8 cellular contexts compared by ENCODE assay signal in the genomic region with DNA sequence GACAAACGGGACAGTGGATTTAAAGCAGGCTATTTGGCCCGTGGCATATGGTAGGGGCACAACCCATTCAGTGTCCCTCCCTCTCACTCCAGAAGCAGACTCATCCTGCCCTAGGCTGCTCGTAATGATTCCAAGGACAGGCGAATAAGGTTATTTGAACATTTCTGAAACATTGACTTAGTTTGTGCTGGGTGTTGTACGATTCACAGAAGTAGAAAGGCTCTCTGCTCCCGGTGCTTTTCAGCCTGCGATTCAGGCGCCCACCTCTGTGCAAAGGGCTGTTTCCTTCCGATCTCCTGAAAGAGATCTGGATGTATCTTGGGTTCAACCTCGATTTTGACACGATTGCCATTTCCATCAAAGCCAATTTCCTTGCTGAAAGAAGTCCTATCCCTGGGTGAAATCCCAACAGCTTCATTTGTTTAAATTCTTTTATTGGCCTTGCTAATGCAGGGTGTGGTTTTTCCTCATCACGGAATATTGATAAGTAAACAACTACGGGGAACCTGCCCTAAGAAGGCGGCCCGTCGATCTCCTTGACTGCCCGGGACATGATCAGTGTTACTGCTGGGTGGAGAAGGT. TPM values are rescaled to one million over a fixed set of nuclear protein-coding genes. Genes with fewer than 3 reads are reported as not detected.
DNase-seq lines count a peak whose midpoint lies in the region; ATAC-seq and TF ChIP-seq lines count a peak whose summit lies in the region.

No MANE protein-coding gene starts in this region.

- peaks cover 24% of the 10 kb centered on the region for H3K27me3 ChIP-seq in neutrophil

- H3K27ac ChIP-seq in neutrophil, result no peak overlapping the region

- no peak for ATAC-seq in HG02571 (IDR thresholded peaks at IDR 0.05; ENCODE audit: unreplicated experiment)
- ATAC-seq in GM18867 (IDR thresholded peaks at IDR 0.05; ENCODE audit: unreplicated experiment), result no peak

- no peaks in the 10 kb centered on the region for H3K9me3 ChIP-seq in neutrophil

- peak; percentile 14 for DNase-seq in NCI-H1436 (lab: John Stamatoyannopoulos, UW)
- DNase-seq in NCI-H1436 treated with DMSO at 0.1 percent for 48 hours (lab: John Stamatoyannopoulos, UW), result no peak
- peak; percentile 54 for DNase-seq in RPMI7951 (ENCODE audit: low read depth)
- peak; percentile 20 for DNase-seq in epithelial cell of esophagus (ENCODE audit: low read depth)
- DNase-seq in OCI-M2 (lab: John Stamatoyannopoulos, UW; ENCODE audit: unreplicated experiment), result no peak

- H3K36me3 ChIP-seq in neutrophil, result no peaks in the 10 kb centered on the region

- TF ChIP-seq CTCF in epithelial cell of esophagus (IDR thresholded peaks at IDR 0.05; ENCODE audit: insufficient read depth, low read depth, low read length, missing control alignments), result no peak
- TF ChIP-seq CTCF in neutrophil (IDR thresholded peaks at IDR 0.05), result no peak

- H3K4me1 ChIP-seq in neutrophil (ENCODE audit: control insufficient read depth in 1 of 2, insufficient read depth in 1 of 2, low read depth in 1 of 2, low read length in 1 of 2), result peaks cover 8 to 15% of the 10 kb centered on the region in 2 experiments

- peak overlapping the region; percentile 61 for H3K4me3 ChIP-seq in epithelial cell of esophagus (ENCODE audit: low read length)
- H3K4me3 ChIP-seq in neutrophil (ENCODE audit: low read depth in 1 of 2, low read length in 1 of 2), result peak overlapping the region; percentile 62 to 66

RNA-seq across cellular contexts. Expression of gene ZC3H12C, which starts 1.1 kb away (rescaled TPM):
- 8.5 and 9.5 TPM in 2 replicates for total RNA-seq in RPMI7951 (2014; rRNA removed; shearing (Covaris generic))

Comparison
In these comparisons a context has a peak if more than half of its experiments do, and no peak if none do; other contexts are left out.
1. DNase-seq: peak in NCI-H1436 (single experiment), RPMI7951 (single experiment) and epithelial cell of esophagus (single experiment); none in NCI-H1436 treated with DMSO at 0.1 percent for 48 hours (single experiment) and OCI-M2 (single experiment).